ENCODE assay signal across 32 cellular contexts in the genomic region with DNA sequence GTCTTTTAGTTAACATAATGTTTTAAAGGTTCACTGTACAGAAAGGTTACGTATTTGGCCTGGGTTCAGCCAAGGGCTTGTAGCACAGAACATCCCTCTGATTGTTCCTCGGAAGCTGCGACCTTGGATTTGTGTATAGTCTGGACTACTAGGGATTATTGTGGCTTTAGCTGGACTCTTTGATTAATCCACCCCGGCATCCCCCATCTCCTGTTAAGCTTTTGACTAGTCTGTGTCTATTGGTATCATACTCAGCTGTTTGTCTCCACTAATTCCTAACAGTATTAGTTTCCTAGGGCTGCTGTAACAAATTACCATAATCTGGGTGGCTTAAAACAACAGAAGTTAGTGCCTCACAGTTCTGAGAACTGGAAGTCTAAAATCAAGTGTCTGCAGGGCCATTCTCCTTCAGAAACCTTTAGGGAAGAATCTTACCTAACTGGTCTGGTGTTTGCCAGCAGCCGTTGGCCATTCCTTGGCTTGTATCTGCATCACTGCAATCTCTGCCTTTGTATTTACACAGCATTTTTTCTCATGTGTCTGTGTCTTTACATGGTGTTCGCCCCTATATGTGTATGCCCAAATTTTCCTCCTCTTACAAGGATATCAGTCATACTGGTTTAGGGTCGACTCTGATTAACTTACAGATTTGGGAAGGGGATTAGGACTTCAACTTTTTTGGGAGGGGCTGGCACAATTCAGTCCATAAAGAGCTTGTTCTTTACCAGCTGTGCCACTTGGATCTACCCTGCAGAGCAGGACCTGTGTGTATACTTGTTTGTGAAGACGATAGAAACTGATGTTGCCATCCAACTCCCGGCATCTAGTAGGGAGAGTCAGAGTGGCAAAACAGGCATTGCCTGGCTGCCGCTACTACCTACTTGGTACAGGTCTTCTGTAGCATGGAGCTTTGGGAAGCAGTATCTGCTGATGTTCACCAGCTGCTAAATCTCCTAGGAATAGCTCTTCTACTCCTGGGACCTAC.
"Had no signal": no experiment of that assay in that cellular context is flagged by ENCODE, and none has a peak within 500 bp of the region (broad histone marks: within the 10 kb centered on the region; RNA-seq: fewer than 3 reads in every experiment).

No MANE protein-coding gene starts in this region.

- H3K9me3 Mint-ChIP-seq: stimulated activated memory B cell treated with anti-CD40 and anti-IgM and Interleukin-4, amounts not matched to agents 10 μg/mL and 1 μg/mL and 100 μg/mL, for 72 hours had no signal

- H3K27ac Mint-ChIP-seq: activated naive CD8-positive, alpha-beta T cell; stimulated activated memory B cell treated with anti-CD40 and anti-IgM and Interleukin-4, amounts not matched to agents 10 μg/mL and 1 μg/mL and 100 μg/mL, for 72 hours had no signal

- H3K4me1 ChIP-seq: body of pancreas, colonic mucosa, parathyroid adenoma, thyroid gland had no signal

- DNase-seq: activated CD4-positive, alpha-beta T cell treated with anti-CD3 and anti-CD28 coated beads for 48 hours; activated CD4-positive, alpha-beta T cell treated with anti-CD3 and anti-CD28 coated beads, Interleukin-2, amount 50 U/mL, for 48 hours; activated CD8-positive, alpha-beta memory T cell treated with anti-CD3 and anti-CD28 coated beads for 24 hours; activated effector memory CD4-positive, alpha-beta T cell treated with Interleukin-2 at 50 U/mL for 16 hours; activated naive CD4-positive, alpha-beta T cell treated with Interleukin-2 at 50 U/mL for 16 hours; anterior cingulate cortex; body of pancreas; cerebellar nuclear complex; colonic mucosa; effector CD8-positive, alpha-beta T cell; erythroblast; islet precursor cell; left cardiac atrium; midbrain; naive thymus-derived CD4-positive, alpha-beta T cell; occipital lobe; stimulated activated CD4-positive, alpha-beta T cell treated with anti-CD3 and anti-CD28 coated beads, Interleukin-1b, Interleukin-23, amount 100 ng/mL, for 48 hours; stimulated activated CD4-positive, alpha-beta T cell treated with anti-CD3 and anti-CD28 coated beads, Interleukin-4, amount 100 ng/mL, for 4 hours; stimulated activated CD8-positive, alpha-beta memory T cell treated with anti-CD3 and anti-CD28 coated beads, Interleukin-4, amount 100 ng/mL, for 48 hours; stomach; thyroid gland; upper lobe of right lung had no signal

- ATAC-seq: activated CD4-positive, CD25-positive, alpha-beta regulatory T cell treated with anti-CD3 and anti-CD28 coated beads, Interleukin-2, amount 50 U/mL, for 24 hours; body of pancreas; gastroesophageal sphincter; left cardiac atrium; naive thymus-derived CD4-positive, alpha-beta T cell; stimulated activated memory B cell treated with anti-CD40 and anti-IgM and Interleukin-4, amounts not matched to agents 10 μg/mL and 1 μg/mL and 100 μg/mL, for 72 hours; upper lobe of right lung had no signal

- H3K27me3 ChIP-seq: body of pancreas, cardiac muscle cell, colonic mucosa, gastroesophageal sphincter, hepatocyte, right atrium auricular region, stomach, thyroid gland, upper lobe of right lung had no signal

- H3K4me2 ChIP-seq: hepatocyte, smooth muscle cell had no signal

- H3K4me3 Mint-ChIP-seq: activated naive CD8-positive, alpha-beta T cell; naive thymus-derived CD4-positive, alpha-beta T cell; neural crest cell; stimulated activated memory B cell treated with anti-CD40 and anti-IgM and Interleukin-4, amounts not matched to agents 10 μg/mL and 1 μg/mL and 100 μg/mL, for 72 hours had no signal

- H3K9me3 ChIP-seq: body of pancreas, colonic mucosa, gastroesophageal sphincter, right atrium auricular region, thyroid gland, upper lobe of right lung had no signal

- H3K27ac ChIP-seq: body of pancreas, cardiac muscle cell, colonic mucosa, gastroesophageal sphincter, hepatocyte, parathyroid adenoma, right atrium auricular region, stomach, thyroid gland, upper lobe of right lung had no signal

- H3K27me3 Mint-ChIP-seq: activated naive CD8-positive, alpha-beta T cell; naive thymus-derived CD4-positive, alpha-beta T cell; stimulated activated memory B cell treated with anti-CD40 and anti-IgM and Interleukin-4, amounts not matched to agents 10 μg/mL and 1 μg/mL and 100 μg/mL, for 72 hours had no signal

- H3K9ac ChIP-seq: parathyroid adenoma had no signal

- H3K36me3 ChIP-seq: cardiac muscle cell, colonic mucosa, gastroesophageal sphincter, right atrium auricular region, stomach, thyroid gland, upper lobe of right lung had no signal

- H2AFZ ChIP-seq: hepatocyte, parathyroid adenoma had no signal

- H3K4me3 ChIP-seq: body of pancreas, cardiac muscle cell, colonic mucosa, gastroesophageal sphincter, hepatocyte, right atrium auricular region, smooth muscle cell, stomach, thyroid gland, upper lobe of right lung had no signal

- H3K4me1 Mint-ChIP-seq: neural crest cell had no signal

- H3K36me3 Mint-ChIP-seq: stimulated activated memory B cell treated with anti-CD40 and anti-IgM and Interleukin-4, amounts not matched to agents 10 μg/mL and 1 μg/mL and 100 μg/mL, for 72 hours had no signal
